ENCODE assay signal across 8 cellular contexts in genomic region chr6:26022166-26022510, GRCh38. TPM values are rescaled to one million over a fixed set of nuclear protein-coding genes. Genes with fewer than 3 reads are reported as not detected.
A peak's percentile ranks its signal among the peaks of the same experiment; 100 is the strongest.
DNase-seq lines count a peak whose midpoint lies in the region; ATAC-seq, FAIRE-seq and TF ChIP-seq lines count a peak whose summit lies in the region.

No MANE protein-coding gene starts in this region.

- peaks cover 58% of the 10 kb centered on the region for H3K4me1 Mint-ChIP-seq in activated T-helper 2 cell treated with anti-CD3 and anti-CD28 coated beads, Interferon-gamma antibody, Interleukin-2, Interleukin-4, amounts not matched to agents 10 μg/mL and 5 μg/mL and 100 μg/mL, durations not matched to agents 14 hours and 24 hours and 36 hours (ENCODE audit: low read depth)
- peaks cover 29% of the 10 kb centered on the region for H3K4me1 Mint-ChIP-seq in nephron

- peak overlapping the region; percentile 69 to 71 for H3K4me3 ChIP-seq in foreskin fibroblast (ENCODE audit: low read depth in 1 of 2, low read length in 2 of 2)

- peaks cover 13% of the 10 kb centered on the region for H3K36me3 Mint-ChIP-seq in activated T-helper 2 cell treated with anti-CD3 and anti-CD28 coated beads, Interferon-gamma antibody, Interleukin-2, Interleukin-4, amounts not matched to agents 10 μg/mL and 5 μg/mL and 100 μg/mL, durations not matched to agents 14 hours and 24 hours and 36 hours (ENCODE audit: low read depth)
- H3K36me3 Mint-ChIP-seq in nephron (ENCODE audit: low read depth) = no peaks in the 10 kb centered on the region

- no peaks in the 10 kb centered on the region for H3K27me3 Mint-ChIP-seq in activated T-helper 2 cell treated with anti-CD3 and anti-CD28 coated beads, Interferon-gamma antibody, Interleukin-2, Interleukin-4, amounts not matched to agents 10 μg/mL and 5 μg/mL and 100 μg/mL, durations not matched to agents 14 hours and 24 hours and 36 hours (ENCODE audit: low read depth)
- no peaks in the 10 kb centered on the region for H3K27me3 Mint-ChIP-seq in nephron (ENCODE audit: low read depth)

- H3K9me3 Mint-ChIP-seq in activated T-helper 2 cell treated with anti-CD3 and anti-CD28 coated beads, Interferon-gamma antibody, Interleukin-2, Interleukin-4, amounts not matched to agents 10 μg/mL and 5 μg/mL and 100 μg/mL, durations not matched to agents 14 hours and 24 hours and 36 hours = peaks cover 15% of the 10 kb centered on the region
- H3K9me3 Mint-ChIP-seq in nephron = peaks cover 2% of the 10 kb centered on the region

- ATAC-seq in HG03439 (IDR thresholded peaks at IDR 0.05; ENCODE audit: unreplicated experiment) (peak; percentile 11), HG02884 (IDR thresholded peaks at IDR 0.05; ENCODE audit: unreplicated experiment) (no peak)

- no peak for FAIRE-seq in HTR-8/SVneo (lab: Jason Lieb, UNC)

- intact Hi-C loops in activated T-helper 2 cell treated with anti-CD3 and anti-CD28 coated beads, Interferon-gamma antibody, Interleukin-2, Interleukin-4, amounts not matched to agents 10 μg/mL and 5 μg/mL and 100 μg/mL, durations not matched to agents 14 hours and 24 hours and 36 hours (cut with micrococcal nuclease) = no loop called here

- H3K4me3 Mint-ChIP-seq in activated T-helper 2 cell treated with anti-CD3 and anti-CD28 coated beads, Interferon-gamma antibody, Interleukin-2, Interleukin-4, amounts not matched to agents 10 μg/mL and 5 μg/mL and 100 μg/mL, durations not matched to agents 14 hours and 24 hours and 36 hours (ENCODE audit: low read depth) = peak overlapping the region; percentile 96
- H3K4me3 Mint-ChIP-seq in nephron = peak overlapping the region; percentile 94 to 98 (median 97)

- in situ Hi-C loops in Caki2 (cut with HindIII; ENCODE audit: low pct_unique_long_range_greater_than_20kb, low sequenced_read_pairs) = no loop called here

- DNase-seq in Caki2 (ENCODE audit: low read depth) (peak; percentile 85), NCI-H748 (lab: John Stamatoyannopoulos, UW; ENCODE audit: unreplicated experiment) (peak; percentile 93), foreskin fibroblast (peak; percentile 76 to 91), HTR-8/SVneo (ENCODE audit: insufficient read length, low spot score) (no peak)
- DNase-seq in activated T-helper 2 cell treated with anti-CD3 and anti-CD28 coated beads, Interferon-gamma antibody, Interleukin-2, Interleukin-4, amounts not matched to agents 10 μg/mL and 5 μg/mL and 100 μg/mL, durations not matched to agents 14 hours and 24 hours and 36 hours (ENCODE audit: low spot score) = peak; percentile 47

- peak overlapping the region; percentile 100 for H3K27ac Mint-ChIP-seq in activated T-helper 2 cell treated with anti-CD3 and anti-CD28 coated beads, Interferon-gamma antibody, Interleukin-2, Interleukin-4, amounts not matched to agents 10 μg/mL and 5 μg/mL and 100 μg/mL, durations not matched to agents 14 hours and 24 hours and 36 hours
- peak overlapping the region; percentile 94 to 98 (median 98) for H3K27ac Mint-ChIP-seq in nephron

- no peak for TF ChIP-seq CTCF in foreskin fibroblast (IDR thresholded peaks at IDR 0.05; ENCODE audit: low read depth, low read length)
- no peak for TF ChIP-seq CTCF in nephron (IDR thresholded peaks at IDR 0.05; ENCODE audit: unreplicated experiment in 3 of 3)

RNA-seq across cellular contexts. Expression of gene TRIM38, which starts 59.5 kb away (rescaled TPM):
- total RNA-seq in Caki2 (2014; rRNA removed; shearing (Covaris generic); ENCODE audit: low replicate concordance) = 5.8 and 6.7 TPM in 2 replicates
- 29.2 and 29.5 TPM in 2 replicates for total RNA-seq in activated T-helper 2 cell treated with anti-CD3 and anti-CD28 coated beads, Interferon-gamma antibody, Interleukin-2, Interleukin-4, amounts not matched to agents 10 μg/mL and 5 μg/mL and 100 μg/mL, durations not matched to agents 14 hours and 24 hours and 36 hours
